Comparison of ENCODE assay signal across 14 cellular contexts in genomic region chr21:45580576-45581321, GRCh38. TPM values are rescaled to one million over a fixed set of nuclear protein-coding genes. Genes with fewer than 3 reads are reported as not detected.
DNase-seq lines count a peak whose midpoint lies in the region; ATAC-seq, FAIRE-seq and TF ChIP-seq lines count a peak whose summit lies in the region.
"Had no signal": no experiment of that assay in that cellular context is flagged by ENCODE, and none has a peak within 500 bp of the region (broad histone marks: within the 10 kb centered on the region; RNA-seq: fewer than 3 reads in every experiment).

No MANE protein-coding gene starts in this region.

- no peaks in the 10 kb centered on the region for H3K4me1 Mint-ChIP-seq in activated CD8-positive, alpha-beta memory T cell treated with anti-CD3 and anti-CD28 coated beads, Interleukin-2, amount 10 ng/mL, durations not matched to agents 7 days and 5 days
- no peaks in the 10 kb centered on the region for H3K4me1 Mint-ChIP-seq in HFFc6 (ENCODE audit: low read depth)
- H3K4me1 Mint-ChIP-seq: activated B cell treated with CpG ODN at 0.5 μM for 24 hours; activated naive CD4-positive, alpha-beta T cell treated with anti-CD3 and anti-CD28 coated beads, Interleukin-2, amount 50 U/mL, for 24 hours had no signal

- TF ChIP-seq CTCF in H1 (IDR thresholded peaks at IDR 0.05; ENCODE audit: control extremely low read depth in 1 of 3, insufficient read depth in 1 of 3, low read depth in 1 of 3, low read length in 3 of 3) (no peak), suprapubic skin (IDR thresholded peaks at IDR 0.05) (no peak), HFFc6 (IDR thresholded peaks at IDR 0.05) (no peak)

- no peaks in the 10 kb centered on the region for H4K20me1 ChIP-seq in H1 (replicated peaks in 1 of 2; ENCODE audit: control insufficient read depth in 1 of 2, insufficient read depth in 2 of 2, low read length in 2 of 2)

- TF ChIP-seq EP300 in Ishikawa (IDR thresholded peaks at IDR 0.05; ENCODE audit: borderline replicate concordance) (peak; percentile 18; the same call in 1 of the 2 replicates), H1 (IDR thresholded peaks at IDR 0.05; ENCODE audit: borderline replicate concordance in 1 of 2, low read depth in 2 of 2, low read length in 2 of 2) (no peak), suprapubic skin (IDR thresholded peaks at IDR 0.05) (no peak)

- H3K4me1 ChIP-seq in H1 (replicated peaks in 1 of 4; ENCODE audit: control insufficient read depth in 3 of 4, insufficient read depth in 4 of 4, low read length in 3 of 4) (peaks cover 0 to 6% (median 0%) of the 10 kb centered on the region in 4 experiments; a peak in 2 of 7 replicates), suprapubic skin (no peaks in the 10 kb centered on the region)
- H3K4me1 ChIP-seq: foreskin keratinocyte had no signal

- H2BK20ac ChIP-seq in H1 (ENCODE audit: low read length) = no peak overlapping the region

- H2AFZ ChIP-seq in H1 (ENCODE audit: low read length) = no peak overlapping the region

- H3K18ac ChIP-seq in H1 (ENCODE audit: extremely low read depth, low read length) = no peak overlapping the region; the same call in 1 of the 2 replicates

- H3K4me3 Mint-ChIP-seq in activated CD8-positive, alpha-beta memory T cell treated with anti-CD3 and anti-CD28 coated beads, Interleukin-2, amount 10 ng/mL, durations not matched to agents 7 days and 5 days = no peak overlapping the region
- H3K4me3 Mint-ChIP-seq in HFFc6 = no peak overlapping the region
- H3K4me3 Mint-ChIP-seq: activated B cell treated with CpG ODN at 0.5 μM for 24 hours; activated naive CD4-positive, alpha-beta T cell treated with anti-CD3 and anti-CD28 coated beads, Interleukin-2, amount 50 U/mL, for 24 hours had no signal

- H2BK15ac ChIP-seq in H1 (ENCODE audit: low read length) = no peak overlapping the region; the same call in 1 of the 2 replicates

- no peak overlapping the region for H3K56ac ChIP-seq in H1 (replicated peaks; ENCODE audit: insufficient read length, low read depth, low read length)

- H3K79me2 ChIP-seq in H1 (ENCODE audit: control insufficient read depth in 1 of 2, insufficient read depth in 2 of 2, low read length in 2 of 2) = no peaks in the 10 kb centered on the region

- H3K27me3 Mint-ChIP-seq in activated CD8-positive, alpha-beta memory T cell treated with anti-CD3 and anti-CD28 coated beads, Interleukin-2, amount 10 ng/mL, durations not matched to agents 7 days and 5 days = peaks cover 6% of the 10 kb centered on the region
- peaks cover 17% of the 10 kb centered on the region for H3K27me3 Mint-ChIP-seq in HFFc6 (ENCODE audit: insufficient read depth)
- H3K27me3 Mint-ChIP-seq: activated naive CD4-positive, alpha-beta T cell treated with anti-CD3 and anti-CD28 coated beads, Interleukin-2, amount 50 U/mL, for 24 hours had no signal

- no peak for ATAC-seq in activated CD8-positive, alpha-beta memory T cell treated with anti-CD3 and anti-CD28 coated beads, Interleukin-2, amount 10 ng/mL, durations not matched to agents 7 days and 5 days
- no peak for ATAC-seq in HG02840 (IDR thresholded peaks at IDR 0.05; ENCODE audit: low FRiP score, unreplicated experiment)
- ATAC-seq: foreskin keratinocyte, left colon had no signal

- no peak overlapping the region; the same call in 1 of the 2 replicates for H2BK5ac ChIP-seq in H1 (ENCODE audit: low read depth, low read length)

- peaks cover 2% of the 10 kb centered on the region for H3K9me3 Mint-ChIP-seq in activated CD8-positive, alpha-beta memory T cell treated with anti-CD3 and anti-CD28 coated beads, Interleukin-2, amount 10 ng/mL, durations not matched to agents 7 days and 5 days (ENCODE audit: low read depth)
- peaks cover 18% of the 10 kb centered on the region for H3K9me3 Mint-ChIP-seq in HFFc6
- H3K9me3 Mint-ChIP-seq: activated naive CD4-positive, alpha-beta T cell treated with anti-CD3 and anti-CD28 coated beads, Interleukin-2, amount 50 U/mL, for 24 hours had no signal

- H4K91ac ChIP-seq in H1 (replicated peaks; ENCODE audit: insufficient read length, low read length) = peak overlapping the region; percentile 40

- POLR2A ChIA-PET in H1 (lab: Charles Lee; ENCODE audit: partially characterized antibody) = no interaction called here

- H3K36me3 Mint-ChIP-seq in activated CD8-positive, alpha-beta memory T cell treated with anti-CD3 and anti-CD28 coated beads, Interleukin-2, amount 10 ng/mL, durations not matched to agents 7 days and 5 days = no peaks in the 10 kb centered on the region
- no peaks in the 10 kb centered on the region; the same call in 1 of the 2 replicates for H3K36me3 Mint-ChIP-seq in HFFc6 (ENCODE audit: low read depth)
- H3K36me3 Mint-ChIP-seq: activated naive CD4-positive, alpha-beta T cell treated with anti-CD3 and anti-CD28 coated beads, Interleukin-2, amount 50 U/mL, for 24 hours had no signal

- H4K8ac ChIP-seq in H1 (ENCODE audit: extremely low read depth, insufficient read depth, low read length) = peak overlapping the region; percentile 3; the same call in 1 of the 2 replicates

- peak overlapping the region; percentile 17; the same call in 1 of the 2 replicates for H2BK12ac ChIP-seq in H1 (ENCODE audit: low read depth, low read length)

- no peak overlapping the region for H3K4me2 ChIP-seq in H1 (ENCODE audit: insufficient read depth in 1 of 2, low read depth in 2 of 2, low read length in 2 of 2)

- CTCF ChIA-PET in activated CD8-positive, alpha-beta memory T cell treated with anti-CD3 and anti-CD28 coated beads, Interleukin-2, amount 10 ng/mL, durations not matched to agents 7 days and 5 days (lab: Charles Lee) = no interaction called here
- CTCF ChIA-PET in H1 (lab: Charles Lee; ENCODE audit: partially characterized antibody) = interaction anchor here (0.7 to 2.4 kb wide), 2 partner anchors 16 to 17 kb away, joined by 4 to 8 read pairs; no protein-coding TSS in a partner anchor

- FAIRE-seq in H1 (lab: Jason Lieb, UNC) = no peak

- WGBS in H1 (ENCODE audit: extremely low coverage in 1 of 2, insufficient coverage in 1 of 2, insufficient read length in 1 of 2, insufficient replicate concordance in 2 of 2, low coverage in 1 of 2, low lambda C conversion rate in 2 of 2, missing lambda C conversion rate in 1 of 2), 2 experiments = 85% methylated on average over 25 of the region's 33 CpGs; no CpG with 5 or more reads in 1 of the 2 experiments
- 87% methylated on average over 4 of the region's 33 CpGs for WGBS in suprapubic skin

- no peak overlapping the region for H2AK5ac ChIP-seq in H1 (ENCODE audit: low read depth, low read length)

- peak overlapping the region; percentile 69 for H3K4ac ChIP-seq in H1 (replicated peaks; ENCODE audit: insufficient read length, low read depth, low read length)

- no peak overlapping the region for H3K23ac ChIP-seq in H1 (ENCODE audit: insufficient read length)

- H4K5ac ChIP-seq in H1 (ENCODE audit: insufficient read length, low read depth, low read length) = no peak overlapping the region

- no peak overlapping the region for H3K14ac ChIP-seq in H1 (ENCODE audit: insufficient read length)

- no peak for TF ChIP-seq RAD21 in Ishikawa (IDR thresholded peaks at IDR 0.05; ENCODE audit: low read depth)
- TF ChIP-seq RAD21 in H1 (IDR thresholded peaks at IDR 0.05 in 1 of 2, conservative IDR thresholded peaks at IDR 0.05 in 1 of 2; ENCODE audit: low read depth in 2 of 2, low read length in 2 of 2) = no peak

- H3K27ac ChIP-seq in H1 (ENCODE audit: low read depth, low read length) (no peak overlapping the region), suprapubic skin (no peak overlapping the region)
- H3K27ac ChIP-seq: foreskin keratinocyte had no signal

- no peaks in the 10 kb centered on the region for H3K36me3 ChIP-seq in H1 (ENCODE audit: control insufficient read depth in 2 of 4, insufficient read depth in 4 of 4, low read length in 3 of 4)
- H3K36me3 ChIP-seq in suprapubic skin = no peaks in the 10 kb centered on the region

- H3K9ac ChIP-seq in H1 (replicated peaks in 1 of 4; ENCODE audit: extremely low read depth in 1 of 4, low read depth in 3 of 4, low read length in 3 of 4) = no peak overlapping the region

- H2BK120ac ChIP-seq in H1 (replicated peaks; ENCODE audit: low read depth, low read length) = no peak overlapping the region

- no peaks in the 10 kb centered on the region for H3K79me1 ChIP-seq in H1 (ENCODE audit: low read depth, low read length)

- H3K27me3 ChIP-seq in H1 (replicated peaks in 1 of 4; ENCODE audit: control insufficient read depth in 3 of 4, extremely low read depth in 1 of 4, insufficient read depth in 3 of 4, low read length in 3 of 4) (no peaks in the 10 kb centered on the region; a peak in 2 of 7 replicates), suprapubic skin (peaks cover 44% of the 10 kb centered on the region)
- H3K27me3 ChIP-seq: foreskin keratinocyte had no signal

- H3K27ac Mint-ChIP-seq in activated CD8-positive, alpha-beta memory T cell treated with anti-CD3 and anti-CD28 coated beads, Interleukin-2, amount 10 ng/mL, durations not matched to agents 7 days and 5 days = no peak overlapping the region
- H3K27ac Mint-ChIP-seq in HFFc6 = no peak overlapping the region
- H3K27ac Mint-ChIP-seq: activated B cell treated with CpG ODN at 0.5 μM for 24 hours; activated naive CD4-positive, alpha-beta T cell treated with anti-CD3 and anti-CD28 coated beads, Interleukin-2, amount 50 U/mL, for 24 hours had no signal

- TF ChIP-seq POLR2A in H1 (IDR thresholded peaks at IDR 0.05; ENCODE audit: control extremely low read depth in 1 of 2, low read depth in 2 of 2, low read length in 2 of 2) = no peak
- no peak for TF ChIP-seq POLR2A in suprapubic skin (IDR thresholded peaks at IDR 0.05)

- no peaks in the 10 kb centered on the region for H3K23me2 ChIP-seq in H1 (ENCODE audit: low read depth, low read length)

- H3K4me3 ChIP-seq in H1 (ENCODE audit: extremely low read depth in 1 of 4, insufficient read depth in 2 of 4, low read depth in 3 of 4, low read length in 4 of 4) (no peak overlapping the region), suprapubic skin (no peak overlapping the region)

- peak; percentile 34 for DNase-seq in activated CD8-positive, alpha-beta memory T cell treated with anti-CD3 and anti-CD28 coated beads, Interleukin-2, amount 50 U/mL, for 48 hours
- DNase-seq in activated CD8-positive, alpha-beta memory T cell treated with anti-CD3 and anti-CD28 coated beads, Interleukin-2, amount 10 ng/mL, durations not matched to agents 7 days and 5 days = no peak
- DNase-seq in H1 (ENCODE audit: low read depth in 1 of 2, low spot score in 2 of 2) (peak in 1 of 2 experiments; percentile 45), suprapubic skin (ENCODE audit: low spot score in 2 of 2) (peak; percentile 40 to 66), HFFc6 (no peak), GM03348 (ENCODE audit: low spot score) (no peak)
- DNase-seq: activated B cell treated with CpG ODN at 0.5 μM for 24 hours, cortex of kidney, occipital lobe had no signal

- H3K9me3 ChIP-seq in H1 (ENCODE audit: insufficient read depth in 2 of 2, low read depth in 1 of 2, low read length in 1 of 2) (peaks cover 12 to 20% of the 10 kb centered on the region in 2 experiments), suprapubic skin (peaks cover under 1% of the 10 kb centered on the region)

RNA-seq across cellular contexts. Expression of gene SLC19A1, which starts 38.5 kb away (rescaled TPM):
- 10 to 100 TPM; 53.2 to 60.2 TPM for total RNA-seq in activated CD8-positive, alpha-beta memory T cell treated with anti-CD3 and anti-CD28 coated beads, Interleukin-2, amount 10 ng/mL, durations not matched to agents 7 days and 5 days
- total RNA-seq in H1 (2021; fragmentation: NEBNext Ultra II Directional; extraction: Animal tissue kit (Norgen Biotek cat#: 25700)) = 31.6 and 33.5 TPM in 2 replicates
- polyA plus RNA-seq in H1 (2011; rRNA removed) = 43.8 and 48.3 TPM in 2 replicates
- 22.7 TPM for polyA plus RNA-seq in H1 (2011; cell fraction: cytosol; rRNA removed)
- 47.4 TPM for polyA plus RNA-seq in H1 (2011; cell fraction: nucleus; rRNA removed)
- 47.5 to 77.8 TPM (median 65.6 TPM) in 4 replicates for polyA plus RNA-seq in H1 (2012, experiment 1 of 2)
- polyA plus RNA-seq in H1 (2012, experiment 2 of 2) = 70.7 TPM
- polyA plus RNA-seq in H1 (2013, experiment 1 of 2) = 40.9 TPM
- 42.0 TPM for polyA plus RNA-seq in H1 (2013, experiment 2 of 2)
- polyA minus RNA-seq in H1 (2011; rRNA and poly(A)+ RNA removed) = 12.0 and 29.3 TPM in 2 replicates
- polyA minus RNA-seq in H1 (2011; cell fraction: cytosol; rRNA and poly(A)+ RNA removed) = 17.7 TPM
- 18.7 TPM for polyA minus RNA-seq in H1 (2011; cell fraction: nucleus; rRNA and poly(A)+ RNA removed)
- 1 to 10 TPM; 7.0 to 9.8 (median 7.9) TPM for total RNA-seq in suprapubic skin
- 10 to 100 TPM; 12.3 to 15.9 (median 14.6) TPM for total RNA-seq in HFFc6 (2021; fragmentation: NEBNext Ultra II Directional; extraction: Animal tissue kit (Norgen Biotek cat#: 25700))

Comparison
In these comparisons a context has a peak if more than half of its experiments do, and no peak if none do; other contexts are left out.
1. DNase-seq: peak in activated CD8-positive, alpha-beta memory T cell treated with anti-CD3 and anti-CD28 coated beads, Interleukin-2, amount 50 U/mL, for 48 hours (single experiment) and suprapubic skin (2 of 2); none in activated CD8-positive, alpha-beta memory T cell treated with anti-CD3 and anti-CD28 coated beads, Interleukin-2, amount 10 ng/mL, durations not matched to agents 7 days and 5 days (single experiment), HFFc6 (single experiment) and GM03348 (single experiment).